ENCODE assay signal across 12 cellular contexts in genomic region chr3:195637473-195638233, GRCh38. TPM values are rescaled to one million over a fixed set of nuclear protein-coding genes. Genes with fewer than 3 reads are reported as not detected.
DNase-seq lines count a peak whose midpoint lies in the region; ATAC-seq and TF ChIP-seq lines count a peak whose summit lies in the region.
"Not testable (repeated sequence)": the region's sequence is repeated elsewhere in the genome, so short reads cannot be mapped to it uniquely, and the experiment has no call there.
"Had no signal": no experiment of that assay in that cellular context is flagged by ENCODE, and none has a peak within 500 bp of the region (broad histone marks: within the 10 kb centered on the region; RNA-seq: fewer than 3 reads in every experiment).

No MANE protein-coding gene starts in this region.

- H3K9me3 Mint-ChIP-seq in Calu3 (ENCODE audit: low read depth, unreplicated experiment); activated B cell treated with CpG ODN at 0.5 μM for 24 hours; activated T-cell treated with anti-CD3 and anti-CD28 coated beads, Interleukin-2, amount 50 U/mL, for 72 hours; activated naive CD8-positive, alpha-beta T cell treated with anti-CD3 and anti-CD28 coated beads for 36 hours; endodermal cell; mesothelial cell of epicardium; type B pancreatic cell: not testable (repeated sequence)

- not testable (repeated sequence) for H3K27me3 Mint-ChIP-seq in Calu3 (ENCODE audit: unreplicated experiment); activated B cell treated with CpG ODN at 0.5 μM for 24 hours; activated T-cell treated with anti-CD3 and anti-CD28 coated beads, Interleukin-2, amount 50 U/mL, for 72 hours (ENCODE audit: low read depth); activated naive CD8-positive, alpha-beta T cell treated with anti-CD3 and anti-CD28 coated beads for 36 hours; endodermal cell (ENCODE audit: insufficient read depth); mesothelial cell of epicardium (ENCODE audit: low read depth); type B pancreatic cell

- not testable (repeated sequence) for TF ChIP-seq CTCF in Calu3 (IDR thresholded peaks at IDR 0.05; ENCODE audit: unreplicated experiment); activated B cell treated with CpG ODN at 0.5 μM for 24 hours (IDR thresholded peaks at IDR 0.05); endodermal cell (conservative IDR thresholded peaks at IDR 0.05); mesothelial cell of epicardium (IDR thresholded peaks at IDR 0.05; ENCODE audit: unreplicated experiment); type B pancreatic cell (conservative IDR thresholded peaks at IDR 0.05)

- BruUV-seq in Calu3 (replicated peaks; lab: Mats Ljungman, UMichigan): not testable (repeated sequence)

- WGBS in endodermal cell (ENCODE audit: insufficient coverage in 1 of 2, insufficient read length in 1 of 2), 2 experiments: 91% methylated on average over 6 of the region's 15 CpGs; no CpG with 5 or more reads in 1 of the 2 experiments

- not testable (repeated sequence) for H3K27ac ChIP-seq in endodermal cell (ENCODE audit: low read depth, low read length)

- peak overlapping the region; percentile 74 for H3K4me3 Mint-ChIP-seq in Calu3 (ENCODE audit: low read depth, unreplicated experiment)
- H3K4me3 Mint-ChIP-seq in activated B cell treated with CpG ODN at 0.5 μM for 24 hours: not testable (repeated sequence)
- peak overlapping the region; percentile 40 to 58 for H3K4me3 Mint-ChIP-seq in activated T-cell treated with anti-CD3 and anti-CD28 coated beads, Interleukin-2, amount 50 U/mL, for 72 hours
- peak overlapping the region; percentile 14 for H3K4me3 Mint-ChIP-seq in activated naive CD8-positive, alpha-beta T cell treated with anti-CD3 and anti-CD28 coated beads for 36 hours
- H3K4me3 Mint-ChIP-seq in endodermal cell: peak overlapping the region; percentile 24
- H3K4me3 Mint-ChIP-seq in mesothelial cell of epicardium: peak overlapping the region; percentile 20
- H3K4me3 Mint-ChIP-seq in type B pancreatic cell: peak overlapping the region; percentile 72

- not testable (repeated sequence) for ATAC-seq in activated B cell treated with CpG ODN at 0.5 μM for 24 hours (ENCODE audit: low read depth); activated T-cell treated with anti-CD3 and anti-CD28 coated beads, Interleukin-2, amount 50 U/mL, for 72 hours (replicated peaks in 1 of 2)

- intact Hi-C loops in Calu3 (cut with micrococcal nuclease; ENCODE audit: unreplicated experiment); activated B cell treated with CpG ODN at 0.5 μM for 24 hours (cut with micrococcal nuclease); posterior vena cava (cut with DNase I): not testable (repeated sequence)

- not testable (repeated sequence) for H3K4me1 Mint-ChIP-seq in Calu3 (ENCODE audit: low read depth, unreplicated experiment); endodermal cell; mesothelial cell of epicardium; type B pancreatic cell (ENCODE audit: unreplicated experiment)
- H3K4me1 Mint-ChIP-seq in activated B cell treated with CpG ODN at 0.5 μM for 24 hours: peaks cover 16% of the 10 kb centered on the region
- peaks cover 17% of the 10 kb centered on the region for H3K4me1 Mint-ChIP-seq in activated T-cell treated with anti-CD3 and anti-CD28 coated beads, Interleukin-2, amount 50 U/mL, for 72 hours (ENCODE audit: low read depth)
- H3K4me1 Mint-ChIP-seq in activated naive CD8-positive, alpha-beta T cell treated with anti-CD3 and anti-CD28 coated beads for 36 hours: peaks cover 16% of the 10 kb centered on the region

- not testable (repeated sequence) for H3K4me1 ChIP-seq in endodermal cell (ENCODE audit: control insufficient read depth, insufficient read depth, low read length)

- H3K9ac ChIP-seq in endodermal cell (ENCODE audit: extremely low read depth, low read length, poor library complexity, severe bottlenecking): not testable (repeated sequence)

- H3K36me3 Mint-ChIP-seq in Calu3 (ENCODE audit: insufficient read depth, unreplicated experiment); activated B cell treated with CpG ODN at 0.5 μM for 24 hours (ENCODE audit: low read depth); activated T-cell treated with anti-CD3 and anti-CD28 coated beads, Interleukin-2, amount 50 U/mL, for 72 hours (ENCODE audit: insufficient read depth in 2 of 2); activated naive CD8-positive, alpha-beta T cell treated with anti-CD3 and anti-CD28 coated beads for 36 hours; endodermal cell (ENCODE audit: low read depth); mesothelial cell of epicardium; type B pancreatic cell: not testable (repeated sequence)

- H3K9me3 ChIP-seq in endodermal cell (ENCODE audit: control insufficient read depth, low read length): not testable (repeated sequence)

- H3K27me3 ChIP-seq in endodermal cell (ENCODE audit: control insufficient read depth, insufficient read depth, low read length, poor library complexity, severe bottlenecking): not testable (repeated sequence)

- H3K36me3 ChIP-seq in endodermal cell (ENCODE audit: control insufficient read depth, insufficient read depth, low read length): not testable (repeated sequence)

- POLR2A ChIA-PET in activated B cell treated with CpG ODN at 0.5 μM for 24 hours (lab: Charles Lee): not testable (repeated sequence)

- not testable (repeated sequence) for DNase-seq in Calu3; activated B cell treated with CpG ODN at 0.5 μM for 24 hours; activated T-cell treated with anti-CD3 and anti-CD28 coated beads, Interleukin-2, amount 50 U/mL, for 72 hours; activated naive CD8-positive, alpha-beta T cell treated with anti-CD3 and anti-CD28 coated beads for 36 hours; endodermal cell; mesothelial cell of epicardium (ENCODE audit: low spot score in 2 of 2, unreplicated experiment in 2 of 2); type B pancreatic cell (ENCODE audit: extremely low spot score, unreplicated experiment)
- peak; percentile 42 for DNase-seq in posterior vena cava (ENCODE audit: low spot score)

- CTCF ChIA-PET in Calu3 (lab: Charles Lee); activated B cell treated with CpG ODN at 0.5 μM for 24 hours (lab: Charles Lee): not testable (repeated sequence)

- H3K4me3 ChIP-seq in endodermal cell (ENCODE audit: low read length): not testable (repeated sequence)

- H3K27ac Mint-ChIP-seq in Calu3 (ENCODE audit: unreplicated experiment); activated naive CD8-positive, alpha-beta T cell treated with anti-CD3 and anti-CD28 coated beads for 36 hours; endodermal cell: not testable (repeated sequence)
- H3K27ac Mint-ChIP-seq in activated B cell treated with CpG ODN at 0.5 μM for 24 hours (peak overlapping the region; percentile 35), mesothelial cell of epicardium (peak overlapping the region; percentile 16), type B pancreatic cell (peak overlapping the region; percentile 74)
- peak overlapping the region; percentile 33 for H3K27ac Mint-ChIP-seq in activated T-cell treated with anti-CD3 and anti-CD28 coated beads, Interleukin-2, amount 50 U/mL, for 72 hours

RNA-seq across cellular contexts. Expression of gene APOD, which starts 53.9 kb away (rescaled TPM):
- 0.34 TPM in 1 of 2 replicates, not detected in the other for total RNA-seq in Calu3 (2022)
- total RNA-seq in activated B cell treated with CpG ODN at 0.5 μM for 24 hours: 0.20 and 0.35 TPM in 2 replicates
- total RNA-seq in activated T-cell treated with anti-CD3 and anti-CD28 coated beads, Interleukin-2, amount 50 U/mL, for 72 hours: 1 to 10 TPM; 2.4 to 4.3 TPM
- total RNA-seq in activated naive CD8-positive, alpha-beta T cell treated with anti-CD3 and anti-CD28 coated beads for 36 hours: not detected
- total RNA-seq in endodermal cell: not detected
- polyA plus RNA-seq in endodermal cell (2013, experiment 1 of 2): not detected
- 0.87 TPM for polyA plus RNA-seq in endodermal cell (2013, experiment 2 of 2)
- total RNA-seq in mesothelial cell of epicardium: 0.63 to 1.2 TPM (median 0.86 TPM) in 3 replicates
- 100 to 1,000 TPM; 221 to 388 TPM for total RNA-seq in posterior vena cava
- 0.57 and 1.6 TPM in 2 replicates for total RNA-seq in type B pancreatic cell (ENCODE audit: low replicate concordance)
- total RNA-seq: A673, Daoy, IMR-90 had no signal
- polyA plus RNA-seq: CD14-positive monocyte had no signal

Comparison
In these comparisons a context has a peak if more than half of its experiments do, and no peak if none do; other contexts are left out.
1. RNA of gene APOD, which starts 53.9 kb away (total RNA-seq): 221 to 388 TPM in posterior vena cava; 2.4 to 4.3 TPM in activated T-cell treated with anti-CD3 and anti-CD28 coated beads, Interleukin-2, amount 50 U/mL, for 72 hours, 0.57 to 1.6 TPM in type B pancreatic cell, 0.63 to 1.2 TPM in mesothelial cell of epicardium, 0.20 to 0.35 TPM in activated B cell treated with CpG ODN at 0.5 μM for 24 hours, not detected in activated naive CD8-positive, alpha-beta T cell treated with anti-CD3 and anti-CD28 coated beads for 36 hours, 0.34 TPM in Calu3 and not detected in endodermal cell; every median in the first group is over 10 times any median in the second.